In the genomic region with DNA sequence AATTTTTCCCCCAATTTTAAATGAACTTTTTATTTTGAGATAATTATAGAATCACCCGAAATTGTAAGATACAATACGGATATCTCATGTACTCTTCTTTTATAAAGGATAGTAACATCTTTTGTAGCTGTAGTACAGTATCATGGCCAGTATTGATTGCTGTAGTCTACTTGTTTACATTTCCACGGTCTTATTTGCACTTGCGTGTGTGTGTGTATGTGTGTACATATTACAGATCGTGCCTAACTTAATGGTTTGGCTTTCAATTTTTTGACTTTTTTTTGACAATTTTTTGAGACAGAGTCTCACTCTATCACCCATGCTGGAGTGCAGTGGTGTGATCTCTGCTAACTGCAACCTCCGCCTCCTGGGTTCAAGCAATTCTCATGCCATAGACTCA, we compare ENCODE assay signal across 18 cellular contexts. TPM values are rescaled to one million over a fixed set of nuclear protein-coding genes. Genes with fewer than 3 reads are reported as not detected.
DNase-seq lines count a peak whose midpoint lies in the region; ATAC-seq, FAIRE-seq and TF ChIP-seq lines count a peak whose summit lies in the region.
"Had no signal": no experiment of that assay in that cellular context is flagged by ENCODE, and none has a peak within 500 bp of the region (broad histone marks: within the 10 kb centered on the region; RNA-seq: fewer than 3 reads in every experiment).

No MANE protein-coding gene starts in this region.

- H3K4me1 ChIP-seq in Caco-2 = no peaks in the 10 kb centered on the region
- H3K4me1 ChIP-seq in pancreas = peaks cover 0 to 22% (median 20%) of the 10 kb centered on the region in 3 donors
- peaks cover 25% of the 10 kb centered on the region for H3K4me1 ChIP-seq in smooth muscle cell (ENCODE audit: low read depth)
- peaks cover 10% of the 10 kb centered on the region for H3K4me1 ChIP-seq in mesenchymal stem cell (ENCODE audit: control insufficient read depth, insufficient read depth, low read depth, low read length)

- no peak overlapping the region for H2BK120ac ChIP-seq in mesenchymal stem cell (ENCODE audit: low read depth, low read length)

- CTCF ChIA-PET in Caco-2 (lab: Charles Lee) = no interaction called here

- no peak overlapping the region for H4K91ac ChIP-seq in mesenchymal stem cell (ENCODE audit: low read length)

- POLR2A ChIA-PET in Caco-2 (lab: Charles Lee) = no interaction called here

- no peaks in the 10 kb centered on the region for H3K27me3 ChIP-seq in Caco-2 (replicated peaks; ENCODE audit: control insufficient read depth, insufficient read depth, low read length)
- H3K27me3 ChIP-seq in pancreas = no peaks in the 10 kb centered on the region
- no peaks in the 10 kb centered on the region for H3K27me3 ChIP-seq in smooth muscle cell (ENCODE audit: low read depth)
- H3K27me3 ChIP-seq in mesenchymal stem cell (ENCODE audit: control insufficient read depth in 1 of 2, insufficient read depth in 1 of 2, low read length in 2 of 2) = no peaks in the 10 kb centered on the region

- H2BK15ac ChIP-seq in mesenchymal stem cell (ENCODE audit: low read depth, poor library complexity, severe bottlenecking) = no peak overlapping the region

- peak overlapping the region; percentile 50 for H3K27ac Mint-ChIP-seq in Caco-2 (ENCODE audit: unreplicated experiment)

- peaks cover 3% of the 10 kb centered on the region for H3K79me1 ChIP-seq in mesenchymal stem cell (replicated peaks; ENCODE audit: low read length, poor library complexity, severe bottlenecking)

- no peak overlapping the region for H3K4ac ChIP-seq in mesenchymal stem cell (ENCODE audit: low read depth in 1 of 2, low read length in 2 of 2)

- WGBS in pancreas, 2 donors = 33 to 35% methylated on average over 6 of the region's 6 CpGs
- WGBS in smooth muscle cell (ENCODE audit: low lambda C conversion rate) = 98% methylated on average over 6 of the region's 6 CpGs
- WGBS in mesenchymal stem cell = 98% methylated on average over 6 of the region's 6 CpGs

- no peak for FAIRE-seq in pancreas (lab: Jason Lieb, UNC)
- FAIRE-seq: GM12878 had no signal

- no peak overlapping the region for H3K4me3 Mint-ChIP-seq in Caco-2 (ENCODE audit: unreplicated experiment)

- peaks cover 24% of the 10 kb centered on the region for H3K4me1 Mint-ChIP-seq in Caco-2 (ENCODE audit: low read depth, unreplicated experiment)

- DNase-seq in NCI-H146 (lab: John Stamatoyannopoulos, UW) (peak; percentile 14), NCI-H146 treated with DMSO at 0.1 percent for 48 hours (lab: John Stamatoyannopoulos, UW; ENCODE audit: unreplicated experiment) (no peak), Caco-2 (no peak), pancreas (no peak), smooth muscle cell (lab: John Stamatoyannopoulos, UW; ENCODE audit: unreplicated experiment) (no peak), caudate nucleus (lab: John Stamatoyannopoulos, UW) (no peak), mesenchymal stem cell (no peak)
- DNase-seq: ACHN; CD8-positive, alpha-beta memory T cell; DMS79; GOT3 had no signal

- H3K18ac ChIP-seq in mesenchymal stem cell (ENCODE audit: low read depth in 1 of 2, low read length in 2 of 2) = no peak overlapping the region

- H2AK5ac ChIP-seq in mesenchymal stem cell (ENCODE audit: low read length, severe bottlenecking) = no peak overlapping the region

- H3K4me3 ChIP-seq in Caco-2 (ENCODE audit: low read depth, low read length) = no peak overlapping the region
- no peak overlapping the region for H3K4me3 ChIP-seq in pancreas
- H3K4me3 ChIP-seq in smooth muscle cell = no peak overlapping the region
- H3K4me3 ChIP-seq in mesenchymal stem cell (ENCODE audit: insufficient read depth in 1 of 2, low read depth in 1 of 2, low read length in 2 of 2) = no peak overlapping the region
- H3K4me3 ChIP-seq: GM12878, HAP-1 had no signal

- BruUV-seq in Caco-2 (replicated peaks; lab: Mats Ljungman, UMichigan) = no TSS peak

- intact Hi-C loops in Caco-2 (cut with micrococcal nuclease; ENCODE audit: unreplicated experiment) (no loop called here), pancreas (cut with DNase I) (no loop called here)

- H3K14ac ChIP-seq in mesenchymal stem cell (ENCODE audit: low read length in 2 of 2) = no peak overlapping the region

- H3K4me2 ChIP-seq in smooth muscle cell (no peak overlapping the region), mesenchymal stem cell (ENCODE audit: low read length, poor library complexity, severe bottlenecking) (no peak overlapping the region)

- H2BK12ac ChIP-seq in mesenchymal stem cell (ENCODE audit: low read length in 2 of 2) = no peak overlapping the region

- peak; percentile 66 to 89 (median 74) for ATAC-seq in pancreas
- ATAC-seq: GM12878 had no signal

- H4K20me1 ChIP-seq in smooth muscle cell (ENCODE audit: low read depth) = peaks cover 100% of the 10 kb centered on the region

- H2BK5ac ChIP-seq in mesenchymal stem cell (ENCODE audit: low read depth, low read length, poor library complexity, severe bottlenecking) = no peak overlapping the region

- H3K27ac ChIP-seq in VCaP = peak overlapping the region; percentile 49
- H3K27ac ChIP-seq in pancreas = no peak overlapping the region
- H3K27ac ChIP-seq in smooth muscle cell (ENCODE audit: low read depth) = no peak overlapping the region
- H3K27ac ChIP-seq in caudate nucleus (ENCODE audit: low read depth, low read length) = no peak overlapping the region
- no peak overlapping the region for H3K27ac ChIP-seq in mesenchymal stem cell (ENCODE audit: low read length, poor library complexity, severe bottlenecking)
- H3K27ac ChIP-seq: C4-2B had no signal

- H3K9me3 Mint-ChIP-seq in Caco-2 (ENCODE audit: unreplicated experiment) = no peaks in the 10 kb centered on the region
- H3K9me3 Mint-ChIP-seq: CD8-positive, alpha-beta memory T cell had no signal

- H3K9ac ChIP-seq in smooth muscle cell (ENCODE audit: low read depth) (no peak overlapping the region), mesenchymal stem cell (ENCODE audit: low read length) (no peak overlapping the region)

- H3K23ac ChIP-seq in mesenchymal stem cell (ENCODE audit: low read length in 2 of 2) = no peak overlapping the region

- H3F3A ChIP-seq in smooth muscle cell (ENCODE audit: low read depth) = peaks cover 1% of the 10 kb centered on the region

- no peaks in the 10 kb centered on the region for H3K9me3 ChIP-seq in Caco-2
- no peaks in the 10 kb centered on the region for H3K9me3 ChIP-seq in pancreas
- no peaks in the 10 kb centered on the region for H3K9me3 ChIP-seq in smooth muscle cell (replicated peaks; ENCODE audit: low read depth)
- no peaks in the 10 kb centered on the region for H3K9me3 ChIP-seq in mesenchymal stem cell (ENCODE audit: control insufficient read depth, low read length)
- H3K9me3 ChIP-seq: HAP-1 had no signal

- no peaks in the 10 kb centered on the region for H3K27me3 Mint-ChIP-seq in Caco-2 (ENCODE audit: insufficient read depth, unreplicated experiment)

- H3K36me3 ChIP-seq in Caco-2 (ENCODE audit: control insufficient read depth, insufficient read depth, low read length) (no peaks in the 10 kb centered on the region; the same call in 1 of the 2 replicates), pancreas (no peaks in the 10 kb centered on the region), smooth muscle cell (ENCODE audit: low read depth) (no peaks in the 10 kb centered on the region), mesenchymal stem cell (ENCODE audit: control insufficient read depth in 1 of 2, insufficient read depth in 2 of 2, low read depth in 1 of 2, low read length in 2 of 2) (no peaks in the 10 kb centered on the region)
- H3K36me3 ChIP-seq: HAP-1 had no signal

- H4K8ac ChIP-seq in mesenchymal stem cell (ENCODE audit: low read length) = no peak overlapping the region

- H3K36me3 Mint-ChIP-seq in Caco-2 (ENCODE audit: insufficient read depth, unreplicated experiment) = peaks cover 12% of the 10 kb centered on the region

- peaks cover 100% of the 10 kb centered on the region for H3K79me2 ChIP-seq in smooth muscle cell (ENCODE audit: low read depth)

- TF ChIP-seq CTCF in Caco-2 (IDR thresholded peaks at IDR 0.05; ENCODE audit: insufficient read depth in 1 of 2, low read depth in 1 of 2, low read length in 1 of 2, severe bottlenecking in 1 of 2, unreplicated experiment in 1 of 2) = no peak
- TF ChIP-seq CTCF in VCaP (conservative IDR thresholded peaks at IDR 0.05) = no peak
- TF ChIP-seq CTCF in pancreas (IDR thresholded peaks at IDR 0.05) = no peak
- no peak for TF ChIP-seq CTCF in smooth muscle cell (IDR thresholded peaks at IDR 0.05; ENCODE audit: borderline replicate concordance, insufficient read depth, poor library complexity, severe bottlenecking)

- H2AFZ ChIP-seq in smooth muscle cell (ENCODE audit: low read depth) (no peak overlapping the region), mesenchymal stem cell (ENCODE audit: low read depth, low read length) (no peak overlapping the region)

RNA-seq across cellular contexts. Expression of a gene that starts 6.7 kb away (rescaled TPM):
- 37.5 and 38.4 TPM in 2 replicates for total RNA-seq in Caco-2 (2022)
- total RNA-seq in pancreas = 10 to 100 TPM; 12.4 to 26.4 (median 16.2) TPM
- polyA plus RNA-seq in pancreas = 10 to 100 TPM; 16.3 to 21.7 TPM
- total RNA-seq in smooth muscle cell = 24.8 and 28.2 TPM in 2 replicates
- 2.9 and 5.5 TPM in 2 replicates for polyA plus RNA-seq in smooth muscle cell
- 11.9 TPM for polyA plus RNA-seq in mesenchymal stem cell (2013, experiment 1 of 2)
- 11.7 TPM for polyA plus RNA-seq in mesenchymal stem cell (2013, experiment 2 of 2)

RNA-seq across cellular contexts. Expression of a gene that starts 44.7 kb away (rescaled TPM):
- 0.09 TPM in 1 of 2 replicates, not detected in the other for total RNA-seq in Caco-2 (2022)
- total RNA-seq in pancreas = 1 to 10 TPM; 2.6 to 4.0 (median 3.3) TPM
- polyA plus RNA-seq in pancreas = 1 to 10 TPM; 2.3 to 3.9 TPM
- not detected in 2 replicates for total RNA-seq in smooth muscle cell
- polyA plus RNA-seq in smooth muscle cell = not detected in 2 replicates
- not detected for polyA plus RNA-seq in mesenchymal stem cell (2013, experiment 1 of 2)
- 0.01 TPM for polyA plus RNA-seq in mesenchymal stem cell (2013, experiment 2 of 2)
- total RNA-seq: A172, G401, HT-29 had no signal
- polyA plus RNA-seq: CD8-positive, alpha-beta memory T cell had no signal
